Comparison of ENCODE assay signal across 20 cellular contexts in genomic region chr3:24588568-24588967, GRCh38.
DNase-seq lines count a peak whose midpoint lies in the region; ATAC-seq, FAIRE-seq and TF ChIP-seq lines count a peak whose summit lies in the region.
"Had no signal": no experiment of that assay in that cellular context is flagged by ENCODE, and none has a peak within 500 bp of the region (broad histone marks: within the 10 kb centered on the region; RNA-seq: fewer than 3 reads in every experiment).

No MANE protein-coding gene starts in this region.

- H3K27ac ChIP-seq in K562 (ENCODE audit: extremely low read depth, low read depth, low read length), result no peak overlapping the region
- H3K27ac ChIP-seq in gastroesophageal sphincter, result peak overlapping the region in 3 of 4 donors; percentile 38 to 60 (median 56)
- H3K27ac ChIP-seq in uterus, result peak overlapping the region; percentile 28 to 36
- H3K27ac ChIP-seq: GM23248, HL-60, SK-N-MC had no signal

- H3K79me2 ChIP-seq in K562 (ENCODE audit: control insufficient read depth, insufficient read depth, low read length), result no peaks in the 10 kb centered on the region

- no peaks in the 10 kb centered on the region for H3K36me3 Mint-ChIP-seq in nephron (ENCODE audit: low read depth)
- H3K36me3 Mint-ChIP-seq: CD4-positive, alpha-beta memory T cell had no signal

- no TSS peak for BruUV-seq in K562 (replicated peaks; lab: Mats Ljungman, UMichigan)

- H3K27me3 ChIP-seq in K562 (ENCODE audit: control insufficient read depth in 2 of 2, insufficient read depth in 2 of 2, low read length in 2 of 2) (no peaks in the 10 kb centered on the region; a peak in 1 of 5 replicates), gastroesophageal sphincter (no peaks in the 10 kb centered on the region), uterus (no peaks in the 10 kb centered on the region)

- H3K4me3 ChIP-seq in K562, result no peak overlapping the region
- no peak overlapping the region for H3K4me3 ChIP-seq in gastroesophageal sphincter
- H3K4me3 ChIP-seq in uterus, result no peak overlapping the region
- H3K4me3 ChIP-seq: GM23248, SK-N-MC had no signal

- no peak for DNase-seq in K562 (ENCODE audit: extremely low read depth in 1 of 4, low spot score in 3 of 4)
- no peak for DNase-seq in uterus
- no peak for DNase-seq in RCC 7860 (ENCODE audit: low spot score)
- DNase-seq: CD4-positive, alpha-beta memory T cell; DMS79; GM23248; HCEC 1CT; NCI-H1436 treated with DMSO at 0.1 percent for 48 hours; NCI-H2029 treated with DMSO at 0.1 percent for 48 hours; NCI-H2171 treated with DMSO at 0.1 percent for 48 hours; NCI-H774 had no signal

- CTCF ChIA-PET in K562 (lab: Yijun Ruan, JAX; ENCODE audit: low intra/inter-chr PET ratio), result no interaction called here

- WGBS in K562 (ENCODE audit: insufficient coverage, low coverage, missing lambda C conversion rate), result 4% methylated on average over 3 of the region's 3 CpGs
- 30 to 41% methylated on average over 3 of the region's 3 CpGs for WGBS in gastroesophageal sphincter (ENCODE audit: low coverage in 1 of 2), 2 donors

- H3K9me1 ChIP-seq in K562 (ENCODE audit: control insufficient read depth, insufficient read depth, low read length), result no peaks in the 10 kb centered on the region

- no peaks in the 10 kb centered on the region for H4K20me1 ChIP-seq in K562 (replicated peaks; ENCODE audit: control insufficient read depth, insufficient read depth, low read length)

- no peak for FAIRE-seq in K562 (lab: Jason Lieb, UNC)
- no peak for FAIRE-seq in RCC 7860 (lab: Jason Lieb, UNC)
- FAIRE-seq: HTR-8/SVneo had no signal

- TF ChIP-seq EP300 in K562 (IDR thresholded peaks at IDR 0.05; ENCODE audit: low read length) (no peak), gastroesophageal sphincter (IDR thresholded peaks at IDR 0.05) (no peak)

- no peaks in the 10 kb centered on the region; a peak in 1 of 5 replicates for H3K4me1 ChIP-seq in K562 (replicated peaks in 1 of 2; ENCODE audit: control insufficient read depth in 2 of 2, insufficient read depth in 2 of 2, low read length in 2 of 2)
- peaks cover 13 to 41% (median 15%) of the 10 kb centered on the region in 3 donors for H3K4me1 ChIP-seq in gastroesophageal sphincter
- peaks cover 0 to 5% of the 10 kb centered on the region in 2 donors for H3K4me1 ChIP-seq in uterus

- H3K36me3 ChIP-seq in K562 (ENCODE audit: control insufficient read depth, insufficient read depth, low read length), result no peaks in the 10 kb centered on the region
- H3K36me3 ChIP-seq in gastroesophageal sphincter, result no peaks in the 10 kb centered on the region
- no peaks in the 10 kb centered on the region for H3K36me3 ChIP-seq in uterus

- intact Hi-C loops in K562 (cut with micrococcal nuclease) (no loop called here), uterus (cut with DNase I; ENCODE audit: low total_unique reads) (no loop called here)

- no peak for TF ChIP-seq POLR2A in K562 (conservative IDR thresholded peaks at IDR 0.05)
- TF ChIP-seq POLR2A in gastroesophageal sphincter (IDR thresholded peaks at IDR 0.05), result no peak
- TF ChIP-seq POLR2A in uterus (IDR thresholded peaks at IDR 0.05), result no peak

- H3K4me2 ChIP-seq in K562 (ENCODE audit: insufficient read depth, low read length), result no peak overlapping the region

- no peak for TF ChIP-seq RAD21 in K562 (CRISPR knock-in tag; conservative IDR thresholded peaks at IDR 0.05 in 1 of 2, IDR thresholded peaks at IDR 0.05 in 1 of 2)

- POLR2A ChIA-PET in K562 (lab: Yijun Ruan, JAX), result interaction anchor here (1.0 kb wide), 1 partner anchor 9 kb away, joined by 3 read pairs; no protein-coding TSS in a partner anchor

- in situ Hi-C loops in K562 (cut with MboI), result no loop called here

- peak overlapping the region; percentile 48; the same call in 1 of the 2 replicates for H2AFZ ChIP-seq in K562 (ENCODE audit: low read depth, low read length)
- H2AFZ ChIP-seq: GM23248 had no signal

- TF ChIP-seq CTCF in K562 (IDR thresholded peaks at IDR 0.05 in 2 of 3, conservative IDR thresholded peaks at IDR 0.05 in 1 of 3; ENCODE audit: insufficient read depth in 2 of 3, low read depth in 1 of 3, low read length in 3 of 3), result no peak
- no peak for TF ChIP-seq CTCF in gastroesophageal sphincter (IDR thresholded peaks at IDR 0.05)
- TF ChIP-seq CTCF in nephron (IDR thresholded peaks at IDR 0.05; ENCODE audit: unreplicated experiment in 3 of 3), result no peak
- no peak for TF ChIP-seq CTCF in uterus (IDR thresholded peaks at IDR 0.05)

- H3K4me3 Mint-ChIP-seq in nephron, result no peak overlapping the region
- H3K4me3 Mint-ChIP-seq: CD4-positive, alpha-beta memory T cell had no signal

- peaks cover 29% of the 10 kb centered on the region for H3K4me1 Mint-ChIP-seq in nephron
- H3K4me1 Mint-ChIP-seq: CD4-positive, alpha-beta memory T cell had no signal

- H3K9ac ChIP-seq in K562 (ENCODE audit: insufficient read depth in 1 of 2, low read depth in 2 of 2, low read length in 2 of 2), result no peak overlapping the region
- H3K9ac ChIP-seq: GM23248 had no signal

- no peaks in the 10 kb centered on the region for H3K9me3 Mint-ChIP-seq in nephron

- H3K27me3 Mint-ChIP-seq in nephron (ENCODE audit: low read depth), result peaks cover 6% of the 10 kb centered on the region
- H3K27me3 Mint-ChIP-seq: CD4-positive, alpha-beta memory T cell had no signal

- H3K27ac Mint-ChIP-seq in nephron, result peak overlapping the region; percentile 49 to 71 (median 64)
- H3K27ac Mint-ChIP-seq: CD4-positive, alpha-beta memory T cell had no signal

- no peaks in the 10 kb centered on the region for H3K9me3 ChIP-seq in K562 (replicated peaks; ENCODE audit: control insufficient read depth, insufficient read depth, low read depth, low read length)
- H3K9me3 ChIP-seq in gastroesophageal sphincter, result no peaks in the 10 kb centered on the region
- no peaks in the 10 kb centered on the region for H3K9me3 ChIP-seq in uterus

- ATAC-seq in K562, result no peak
- no peak for ATAC-seq in gastroesophageal sphincter
- no peak for ATAC-seq in activated CD4-positive, CD25-positive, alpha-beta regulatory T cell treated with anti-CD3 and anti-CD28 coated beads, Interleukin-2, amount 50 U/mL, for 24 hours
- ATAC-seq in GM18868 (IDR thresholded peaks at IDR 0.05; ENCODE audit: unreplicated experiment), result no peak
- ATAC-seq: Panc1, Right ventricle myocardium inferior had no signal

TF ChIP-seq in K562, 482 proteins besides CTCF, POLR2A, EP300 and RAD21:
- peak; percentile 28 for TF ChIP-seq MEIS2 (IDR thresholded peaks at IDR 0.05; ENCODE audit: partially characterized antibody)
- no peak for TF ChIP-seq ZNF785 (CRISPR knock-in tag; IDR thresholded peaks at IDR 0.05)
TF ChIP-seq in K562: peak in this region for 1.
